20 cellular contexts compared by ENCODE assay signal in the genomic region with DNA sequence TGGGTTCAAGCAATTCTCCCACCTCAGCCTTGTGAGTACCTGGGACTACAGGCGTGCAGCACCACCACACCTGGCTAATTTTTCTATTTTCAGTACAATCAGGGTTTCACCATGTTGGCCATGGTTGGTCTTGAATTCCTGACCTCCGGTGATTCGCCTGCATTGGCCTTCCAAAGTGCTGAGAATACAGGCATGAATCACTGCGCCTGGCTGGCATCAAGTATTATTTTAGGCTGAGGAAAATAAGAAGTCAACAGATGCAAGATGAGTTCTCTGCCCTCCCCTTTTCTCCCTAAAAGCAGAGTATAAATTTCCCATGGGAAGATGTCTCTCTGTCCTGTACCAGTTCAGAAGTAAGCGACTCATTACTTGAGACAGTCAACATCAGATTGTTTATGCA.
DNase-seq lines count a peak whose midpoint lies in the region; ATAC-seq and TF ChIP-seq lines count a peak whose summit lies in the region.
"Had no signal": no experiment of that assay in that cellular context is flagged by ENCODE, and none has a peak within 500 bp of the region (broad histone marks: within the 10 kb centered on the region; RNA-seq: fewer than 3 reads in every experiment).

No MANE protein-coding gene starts in this region.

- peak overlapping the region; percentile 10; the same call in 1 of the 2 replicates for H3K27ac Mint-ChIP-seq in GM23338
- no peak overlapping the region for H3K27ac Mint-ChIP-seq in activated CD4-positive, alpha-beta memory T cell treated with anti-CD3 and anti-CD28 coated beads, Interleukin-2, amount 10 ng/mL, durations not matched to agents 7 days and 5 days
- H3K27ac Mint-ChIP-seq: IgD-negative memory B cell had no signal

- no peaks in the 10 kb centered on the region for H3F3A ChIP-seq in GM23338 (replicated peaks; ENCODE audit: low read depth)

- H4K20me1 ChIP-seq in GM23338 (replicated peaks; ENCODE audit: insufficient read depth) = peaks cover 3% of the 10 kb centered on the region

- no peaks in the 10 kb centered on the region for H3K9me3 Mint-ChIP-seq in GM23338
- H3K9me3 Mint-ChIP-seq in activated CD4-positive, alpha-beta memory T cell treated with anti-CD3 and anti-CD28 coated beads, Interleukin-2, amount 10 ng/mL, durations not matched to agents 7 days and 5 days = peaks cover 2% of the 10 kb centered on the region

- H3K4me2 ChIP-seq in GM23338 = no peak overlapping the region
- H3K4me2 ChIP-seq: A549 had no signal

- H3K27ac ChIP-seq in GM23338 (ENCODE audit: low read depth) = no peak overlapping the region
- H3K27ac ChIP-seq: A549, SK-N-MC had no signal

- no peak for DNase-seq in GM23338 (ENCODE audit: low spot score)
- DNase-seq in NCI-H226 = peak; percentile 24
- peak; percentile 2 for DNase-seq in astrocyte of the hippocampus (ENCODE audit: low read depth, low spot score)
- peak; percentile 83 for DNase-seq in myocyte (ENCODE audit: low read depth)
- DNase-seq in DMS 273 treated with DMSO at 0.1 percent for 48 hours (lab: John Stamatoyannopoulos, UW) = no peak
- DNase-seq in activated CD4-positive, alpha-beta memory T cell treated with anti-CD3 and anti-CD28 coated beads, Interleukin-2, amount 10 ng/mL, durations not matched to agents 7 days and 5 days = no peak
- DNase-seq: C1 segment of cervical spinal cord, DND-41, GF-D8, H7, Kasumi-1, NCI-H1417, NCI-H187 treated with DMSO at 0.1 percent for 48 hours, NCI-H2171, NCI-H510A, Right ventricle myocardium superior had no signal

- H2AFZ ChIP-seq in GM23338 = no peak overlapping the region

- H3K4me3 ChIP-seq in GM23338 = no peak overlapping the region
- H3K4me3 ChIP-seq: A549, SK-N-MC had no signal

- no peaks in the 10 kb centered on the region for H3K27me3 ChIP-seq in GM23338 (ENCODE audit: insufficient read depth)

- CTCF ChIA-PET in activated CD4-positive, alpha-beta memory T cell treated with anti-CD3 and anti-CD28 coated beads, Interleukin-2, amount 10 ng/mL, durations not matched to agents 7 days and 5 days (lab: Charles Lee) = no interaction called here

- no peaks in the 10 kb centered on the region for H3K27me3 Mint-ChIP-seq in GM23338 (ENCODE audit: insufficient read depth, low read depth, poor library complexity)
- H3K27me3 Mint-ChIP-seq in activated CD4-positive, alpha-beta memory T cell treated with anti-CD3 and anti-CD28 coated beads, Interleukin-2, amount 10 ng/mL, durations not matched to agents 7 days and 5 days = no peaks in the 10 kb centered on the region

- ATAC-seq in GM23338 (no peak), GM19395 (IDR thresholded peaks at IDR 0.05; ENCODE audit: unreplicated experiment) (no peak)
- ATAC-seq: A549 had no signal

- TF ChIP-seq CTCF in GM23338 (conservative IDR thresholded peaks at IDR 0.05; ENCODE audit: low read depth in 2 of 2) = no peak

- no peaks in the 10 kb centered on the region for H3K9me2 ChIP-seq in GM23338 (ENCODE audit: insufficient read depth)

- H3K36me3 Mint-ChIP-seq in GM23338 (ENCODE audit: low read depth) = peaks cover 3% of the 10 kb centered on the region; the same call in 1 of the 3 replicates
- no peaks in the 10 kb centered on the region for H3K36me3 Mint-ChIP-seq in activated CD4-positive, alpha-beta memory T cell treated with anti-CD3 and anti-CD28 coated beads, Interleukin-2, amount 10 ng/mL, durations not matched to agents 7 days and 5 days (ENCODE audit: low read depth)
- H3K36me3 Mint-ChIP-seq: IgD-negative memory B cell had no signal

- H3K4me1 Mint-ChIP-seq in GM23338 = peaks cover 69% of the 10 kb centered on the region
- H3K4me1 Mint-ChIP-seq in activated CD4-positive, alpha-beta memory T cell treated with anti-CD3 and anti-CD28 coated beads, Interleukin-2, amount 10 ng/mL, durations not matched to agents 7 days and 5 days = no peaks in the 10 kb centered on the region
- H3K4me1 Mint-ChIP-seq: IgD-negative memory B cell had no signal

- POLR2A ChIA-PET in activated CD4-positive, alpha-beta memory T cell treated with anti-CD3 and anti-CD28 coated beads, Interleukin-2, amount 10 ng/mL, durations not matched to agents 7 days and 5 days (lab: Charles Lee) = no interaction called here

- H3K4me3 Mint-ChIP-seq in GM23338 = no peak overlapping the region
- H3K4me3 Mint-ChIP-seq in activated CD4-positive, alpha-beta memory T cell treated with anti-CD3 and anti-CD28 coated beads, Interleukin-2, amount 10 ng/mL, durations not matched to agents 7 days and 5 days = no peak overlapping the region
- H3K4me3 Mint-ChIP-seq: IgD-negative memory B cell had no signal

- H3K4me1 ChIP-seq in GM23338 (ENCODE audit: insufficient read depth) = peaks cover 55% of the 10 kb centered on the region
- H3K4me1 ChIP-seq: A549 had no signal

- peaks cover 99% of the 10 kb centered on the region for H3K79me2 ChIP-seq in GM23338 (replicated peaks; ENCODE audit: insufficient read depth)

- H3K36me3 ChIP-seq in GM23338 (ENCODE audit: insufficient read depth) = no peaks in the 10 kb centered on the region

TF ChIP-seq in GM23338, 12 proteins besides CTCF, POLR2A, EP300 and RAD21 (continues in another document):
- TF ChIP-seq STAT1 (IDR thresholded peaks at IDR 0.05; ENCODE audit: unreplicated experiment) (no peak), JUNB (IDR thresholded peaks at IDR 0.05; ENCODE audit: unreplicated experiment) (no peak), EZH2phosphoT487 (IDR thresholded peaks at IDR 0.05; ENCODE audit: unreplicated experiment) (no peak), ZNF331 (CRISPR knock-in tag; IDR thresholded peaks at IDR 0.05; ENCODE audit: low read depth) (no peak), EZH2 (IDR thresholded peaks at IDR 0.05; ENCODE audit: low read depth, unreplicated experiment) (no peak), POLR2AphosphoS5 (IDR thresholded peaks at IDR 0.05; ENCODE audit: low read depth) (no peak)
- TF ChIP-seq, protein P1, sequence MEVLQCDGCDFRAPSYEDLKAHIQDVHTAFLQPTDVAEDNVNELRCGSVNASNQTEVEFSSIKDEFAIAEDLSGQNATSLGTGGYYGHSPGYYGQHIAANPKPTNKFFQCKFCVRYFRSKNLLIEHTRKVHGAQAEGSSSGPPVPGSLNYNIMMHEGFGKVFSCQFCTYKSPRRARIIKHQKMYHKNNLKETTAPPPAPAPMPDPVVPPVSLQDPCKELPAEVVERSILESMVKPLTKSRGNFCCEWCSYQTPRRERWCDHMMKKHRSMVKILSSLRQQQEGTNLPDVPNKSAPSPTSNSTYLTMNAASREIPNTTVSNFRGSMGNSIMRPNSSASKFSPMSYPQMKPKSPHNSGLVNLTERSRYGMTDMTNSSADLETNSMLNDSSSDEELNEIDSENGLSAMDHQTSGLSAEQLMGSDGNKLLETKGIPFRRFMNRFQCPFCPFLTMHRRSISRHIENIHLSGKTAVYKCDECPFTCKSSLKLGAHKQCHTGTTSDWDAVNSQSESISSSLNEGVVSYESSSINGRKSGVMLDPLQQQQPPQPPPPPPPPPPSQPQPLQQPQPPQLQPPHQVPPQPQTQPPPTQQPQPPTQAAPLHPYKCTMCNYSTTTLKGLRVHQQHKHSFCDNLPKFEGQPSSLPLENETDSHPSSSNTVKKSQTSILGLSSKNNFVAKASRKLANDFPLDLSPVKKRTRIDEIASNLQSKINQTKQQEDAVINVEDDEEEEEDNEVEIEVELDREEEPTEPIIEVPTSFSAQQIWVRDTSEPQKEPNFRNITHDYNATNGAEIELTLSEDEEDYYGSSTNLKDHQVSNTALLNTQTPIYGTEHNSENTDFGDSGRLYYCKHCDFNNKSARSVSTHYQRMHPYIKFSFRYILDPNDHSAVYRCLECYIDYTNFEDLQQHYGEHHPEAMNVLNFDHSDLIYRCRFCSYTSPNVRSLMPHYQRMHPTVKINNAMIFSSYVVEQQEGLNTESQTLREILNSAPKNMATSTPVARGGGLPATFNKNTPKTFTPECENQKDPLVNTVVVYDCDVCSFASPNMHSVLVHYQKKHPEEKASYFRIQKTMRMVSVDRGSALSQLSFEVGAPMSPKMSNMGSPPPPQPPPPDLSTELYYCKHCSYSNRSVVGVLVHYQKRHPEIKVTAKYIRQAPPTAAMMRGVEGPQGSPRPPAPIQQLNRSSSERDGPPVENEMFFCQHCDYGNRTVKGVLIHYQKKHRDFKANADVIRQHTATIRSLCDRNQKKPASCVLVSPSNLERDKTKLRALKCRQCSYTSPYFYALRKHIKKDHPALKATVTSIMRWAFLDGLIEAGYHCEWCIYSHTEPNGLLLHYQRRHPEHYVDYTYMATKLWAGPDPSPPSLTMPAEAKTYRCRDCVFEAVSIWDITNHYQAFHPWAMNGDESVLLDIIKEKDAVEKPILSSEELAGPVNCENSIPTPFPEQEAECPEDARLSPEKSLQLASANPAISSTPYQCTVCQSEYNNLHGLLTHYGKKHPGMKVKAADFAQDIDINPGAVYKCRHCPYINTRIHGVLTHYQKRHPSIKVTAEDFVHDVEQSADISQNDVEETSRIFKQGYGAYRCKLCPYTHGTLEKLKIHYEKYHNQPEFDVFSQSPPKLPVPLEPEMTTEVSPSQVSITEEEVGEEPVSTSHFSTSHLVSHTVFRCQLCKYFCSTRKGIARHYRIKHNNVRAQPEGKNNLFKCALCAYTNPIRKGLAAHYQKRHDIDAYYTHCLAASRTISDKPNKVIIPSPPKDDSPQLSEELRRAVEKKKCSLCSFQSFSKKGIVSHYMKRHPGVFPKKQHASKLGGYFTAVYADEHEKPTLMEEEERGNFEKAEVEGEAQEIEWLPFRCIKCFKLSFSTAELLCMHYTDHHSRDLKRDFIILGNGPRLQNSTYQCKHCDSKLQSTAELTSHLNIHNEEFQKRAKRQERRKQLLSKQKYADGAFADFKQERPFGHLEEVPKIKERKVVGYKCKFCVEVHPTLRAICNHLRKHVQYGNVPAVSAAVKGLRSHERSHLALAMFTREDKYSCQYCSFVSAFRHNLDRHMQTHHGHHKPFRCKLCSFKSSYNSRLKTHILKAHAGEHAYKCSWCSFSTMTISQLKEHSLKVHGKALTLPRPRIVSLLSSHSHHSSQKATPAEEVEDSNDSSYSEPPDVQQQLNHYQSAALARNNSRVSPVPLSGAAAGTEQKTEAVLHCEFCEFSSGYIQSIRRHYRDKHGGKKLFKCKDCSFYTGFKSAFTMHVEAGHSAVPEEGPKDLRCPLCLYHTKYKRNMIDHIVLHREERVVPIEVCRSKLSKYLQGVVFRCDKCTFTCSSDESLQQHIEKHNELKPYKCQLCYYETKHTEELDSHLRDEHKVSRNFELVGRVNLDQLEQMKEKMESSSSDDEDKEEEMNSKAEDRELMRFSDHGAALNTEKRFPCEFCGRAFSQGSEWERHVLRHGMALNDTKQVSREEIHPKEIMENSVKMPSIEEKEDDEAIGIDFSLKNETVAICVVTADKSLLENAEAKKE (CRISPR knock-in tag; IDR thresholded peaks at IDR 0.05) = no peak
- TF ChIP-seq, protein P2, sequence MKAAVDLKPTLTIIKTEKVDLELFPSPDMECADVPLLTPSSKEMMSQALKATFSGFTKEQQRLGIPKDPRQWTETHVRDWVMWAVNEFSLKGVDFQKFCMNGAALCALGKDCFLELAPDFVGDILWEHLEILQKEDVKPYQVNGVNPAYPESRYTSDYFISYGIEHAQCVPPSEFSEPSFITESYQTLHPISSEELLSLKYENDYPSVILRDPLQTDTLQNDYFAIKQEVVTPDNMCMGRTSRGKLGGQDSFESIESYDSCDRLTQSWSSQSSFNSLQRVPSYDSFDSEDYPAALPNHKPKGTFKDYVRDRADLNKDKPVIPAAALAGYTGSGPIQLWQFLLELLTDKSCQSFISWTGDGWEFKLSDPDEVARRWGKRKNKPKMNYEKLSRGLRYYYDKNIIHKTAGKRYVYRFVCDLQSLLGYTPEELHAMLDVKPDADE (IDR thresholded peaks at IDR 0.05) = no peak

Comparison
In these comparisons a context has a peak if more than half of its experiments do, and no peak if none do; other contexts are left out.
1. DNase-seq: peak in NCI-H226 (single experiment), astrocyte of the hippocampus (single experiment) and myocyte (single experiment); none in GM23338 (single experiment), DMS 273 treated with DMSO at 0.1 percent for 48 hours (single experiment) and activated CD4-positive, alpha-beta memory T cell treated with anti-CD3 and anti-CD28 coated beads, Interleukin-2, amount 10 ng/mL, durations not matched to agents 7 days and 5 days (single experiment).